ENCODE assay signal across 1 cellular context in genomic region chr7:39623312-39624201, GRCh38.
TF ChIP-seq lines count a peak whose summit lies in the region.

Gene RALA, plus strand, starts transcription at chr7:39623572. Its CDS starts 63,096 bp downstream, at chr7:39686668.

TF ChIP-seq in HepG2, 621 proteins besides CTCF, POLR2A, EP300 and RAD21 (continued from another document):
- TF ChIP-seq AFF4 (CRISPR knock-in tag; IDR thresholded peaks at IDR 0.05) = 0 out of 2 replicates have a peak, but pooled peaks have one; percentile 61
- TF ChIP-seq ZXDC (CRISPR knock-in tag; IDR thresholded peaks at IDR 0.05) = no peak
- peak; percentile 69; the same call in 1 of the 2 replicates for TF ChIP-seq KDM2A (CRISPR knock-in tag; IDR thresholded peaks at IDR 0.05; ENCODE audit: borderline replicate concordance, low read depth)
- no peak for TF ChIP-seq TOE1 (CRISPR knock-in tag; IDR thresholded peaks at IDR 0.05)
- TF ChIP-seq PCBP2 (optimal IDR thresholded peaks at IDR 0.05; ENCODE audit: low read depth, low read length, poor library complexity, severe bottlenecking) = no peak
- no peak; the same call in 1 of the 2 replicates for TF ChIP-seq REPIN1 (CRISPR knock-in tag; IDR thresholded peaks at IDR 0.05; ENCODE audit: borderline replicate concordance, low read depth)
- TF ChIP-seq RXRA (CRISPR knock-in tag; IDR thresholded peaks at IDR 0.05) = no peak
- TF ChIP-seq ZNF367 (CRISPR knock-in tag; IDR thresholded peaks at IDR 0.05; ENCODE audit: borderline replicate concordance) = no peak; the same call in 1 of the 2 replicates
- no peak; the same call in 1 of the 2 replicates for TF ChIP-seq ZNF331 (CRISPR knock-in tag; IDR thresholded peaks at IDR 0.05)
- TF ChIP-seq PTBP1 (IDR thresholded peaks at IDR 0.05; ENCODE audit: low read depth, low read length, poor library complexity, severe bottlenecking) = no peak
- TF ChIP-seq ZBTB4 (CRISPR knock-in tag; IDR thresholded peaks at IDR 0.05; ENCODE audit: borderline replicate concordance) = no peak
- TF ChIP-seq SALL1 (CRISPR knock-in tag; IDR thresholded peaks at IDR 0.05) = peak; percentile 67
- no peak for TF ChIP-seq PITX1 (CRISPR knock-in tag; IDR thresholded peaks at IDR 0.05)
- no peak for TF ChIP-seq FOXP1 (IDR thresholded peaks at IDR 0.05)
- no peak for TF ChIP-seq FOXP1 (CRISPR knock-in tag; IDR thresholded peaks at IDR 0.05)
- TF ChIP-seq CHD2 (IDR thresholded peaks at IDR 0.05; ENCODE audit: low read depth, low read length) = no peak
- no peak for TF ChIP-seq SETDB1 (CRISPR knock-in tag; IDR thresholded peaks at IDR 0.05; ENCODE audit: borderline replicate concordance)
- no peak; the same call in 1 of the 2 replicates for TF ChIP-seq NFYB (CRISPR knock-in tag; IDR thresholded peaks at IDR 0.05)
- no peak for TF ChIP-seq ZNF672 (CRISPR knock-in tag; IDR thresholded peaks at IDR 0.05)
- no peak for TF ChIP-seq ZBTB46 (CRISPR knock-in tag; IDR thresholded peaks at IDR 0.05; ENCODE audit: borderline replicate concordance)
- TF ChIP-seq ZNF563 (CRISPR knock-in tag; IDR thresholded peaks at IDR 0.05) = peak; percentile 95
- no peak for TF ChIP-seq ETV6 (CRISPR knock-in tag; conservative IDR thresholded peaks at IDR 0.05)
- no peak for TF ChIP-seq ZNF343 (CRISPR knock-in tag; IDR thresholded peaks at IDR 0.05)
- no peak for TF ChIP-seq ZBTB44 (CRISPR knock-in tag; IDR thresholded peaks at IDR 0.05)
- TF ChIP-seq SP5 (CRISPR knock-in tag; IDR thresholded peaks at IDR 0.05; ENCODE audit: borderline replicate concordance, low read depth) = peak; percentile 97
- peak; percentile 97 for TF ChIP-seq GABPB1 (CRISPR knock-in tag; IDR thresholded peaks at IDR 0.05)
- 0 out of 2 replicates have a peak, but pooled peaks have one; percentile 6 for TF ChIP-seq RXRB (CRISPR knock-in tag; IDR thresholded peaks at IDR 0.05; ENCODE audit: borderline replicate concordance)
- no peak for TF ChIP-seq TP53 (CRISPR knock-in tag; conservative IDR thresholded peaks at IDR 0.05)
- 0 out of 2 replicates have a peak, but pooled peaks have one; percentile 23 for TF ChIP-seq ZNF878 (CRISPR knock-in tag; IDR thresholded peaks at IDR 0.05)
- peak; percentile 44; the same call in 1 of the 2 replicates for TF ChIP-seq MXD4 (CRISPR knock-in tag; IDR thresholded peaks at IDR 0.05)
- TF ChIP-seq ERF (CRISPR knock-in tag; IDR thresholded peaks at IDR 0.05) = peak; percentile 80
- TF ChIP-seq ARID2 (CRISPR knock-in tag; IDR thresholded peaks at IDR 0.05; ENCODE audit: borderline replicate concordance) = no peak
- no peak; the same call in 1 of the 2 replicates for TF ChIP-seq SOX5 (CRISPR knock-in tag; IDR thresholded peaks at IDR 0.05; ENCODE audit: borderline replicate concordance)
- TF ChIP-seq THAP8 (CRISPR knock-in tag; IDR thresholded peaks at IDR 0.05; ENCODE audit: borderline replicate concordance) = no peak
- TF ChIP-seq TCF7 (IDR thresholded peaks at IDR 0.05; ENCODE audit: low read depth) = no peak
- no peak for TF ChIP-seq RNF219 (CRISPR knock-in tag; IDR thresholded peaks at IDR 0.05)
- TF ChIP-seq PLSCR1 (CRISPR knock-in tag; IDR thresholded peaks at IDR 0.05; ENCODE audit: borderline replicate concordance) = no peak
- TF ChIP-seq ZNF652 (CRISPR knock-in tag; IDR thresholded peaks at IDR 0.05; ENCODE audit: borderline replicate concordance, low read depth) = no peak
- TF ChIP-seq YEATS4 (CRISPR knock-in tag; IDR thresholded peaks at IDR 0.05; ENCODE audit: borderline replicate concordance) = no peak
- TF ChIP-seq SP2 (CRISPR knock-in tag; IDR thresholded peaks at IDR 0.05) = peak; percentile 78
- no peak for TF ChIP-seq ZNF562 (CRISPR knock-in tag; IDR thresholded peaks at IDR 0.05; ENCODE audit: borderline replicate concordance)
- no peak for TF ChIP-seq ZNF761 (CRISPR knock-in tag; conservative IDR thresholded peaks at IDR 0.05)
